In the genomic region with DNA sequence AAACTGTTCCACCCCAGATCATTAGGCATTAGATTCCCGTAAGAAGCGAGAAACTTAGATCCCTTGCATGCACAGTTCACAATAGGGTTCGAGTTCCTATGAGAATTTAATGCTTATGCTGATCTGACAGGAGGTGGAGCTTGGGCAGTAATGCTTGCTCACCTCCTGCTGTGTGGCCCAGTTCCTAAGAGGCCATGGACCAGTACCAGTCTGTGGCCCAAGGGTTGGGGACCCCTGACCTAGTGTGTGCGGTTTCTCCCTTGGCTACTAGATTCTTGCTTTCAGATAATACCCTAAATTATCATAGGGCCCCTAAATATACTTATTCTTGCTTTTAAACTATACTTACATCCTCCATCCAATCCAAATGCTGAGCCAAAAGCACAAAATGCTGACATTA, we compare ENCODE assay signal across 9 cellular contexts. TPM values are rescaled to one million over a fixed set of nuclear protein-coding genes. Genes with fewer than 3 reads are reported as not detected.
DNase-seq lines count a peak whose midpoint lies in the region; TF ChIP-seq lines count a peak whose summit lies in the region.
"Had no signal": no experiment of that assay in that cellular context is flagged by ENCODE, and none has a peak within 500 bp of the region (broad histone marks: within the 10 kb centered on the region; RNA-seq: fewer than 3 reads in every experiment).

No MANE protein-coding gene starts in this region.

- no peak overlapping the region for H4K8ac ChIP-seq in mesenchymal stem cell (ENCODE audit: low read length)

- no peak for TF ChIP-seq CTCF in testis (IDR thresholded peaks at IDR 0.05)

- H3K9me3 ChIP-seq in mesenchymal stem cell (ENCODE audit: control insufficient read depth, low read length) (no peaks in the 10 kb centered on the region), testis (no peaks in the 10 kb centered on the region)

- H3K36me3 ChIP-seq in mesenchymal stem cell (ENCODE audit: control insufficient read depth in 1 of 2, insufficient read depth in 2 of 2, low read depth in 1 of 2, low read length in 2 of 2) (peaks cover 0 to 4% of the 10 kb centered on the region in 2 experiments), testis (ENCODE audit: low read depth, missing control alignments) (no peaks in the 10 kb centered on the region)

- DNase-seq in activated T-cell treated with anti-CD3 and anti-CD28 coated beads, Interleukin-2, amount 50 U/mL, for 24 hours: no peak
- no peak for DNase-seq in activated T-cell treated with anti-CD3 and anti-CD28 coated beads, Interleukin-2, amount 50 U/mL, for 48 hours
- no peak for DNase-seq in activated naive CD8-positive, alpha-beta T cell treated with anti-CD3 and anti-CD28 coated beads for 36 hours
- DNase-seq in mesenchymal stem cell: no peak
- DNase-seq in testis: no peak
- no peak for DNase-seq in MV-4-11 (lab: John Stamatoyannopoulos, UW)
- DNase-seq in NCI-H510A (lab: John Stamatoyannopoulos, UW): no peak
- DNase-seq in superior temporal gyrus (ENCODE audit: extremely low spot score): no peak
- DNase-seq: NCI-H1417 treated with DMSO at 0.1 percent for 48 hours had no signal

- H3K18ac ChIP-seq in mesenchymal stem cell (ENCODE audit: low read depth in 1 of 2, low read length in 2 of 2): no peak overlapping the region

- H3K9me3 Mint-ChIP-seq in activated T-cell treated with anti-CD3 and anti-CD28 coated beads, Interleukin-2, amount 50 U/mL, for 24 hours: no peaks in the 10 kb centered on the region
- H3K9me3 Mint-ChIP-seq in activated naive CD8-positive, alpha-beta T cell treated with anti-CD3 and anti-CD28 coated beads for 36 hours: no peaks in the 10 kb centered on the region

- H3K27ac ChIP-seq in mesenchymal stem cell (ENCODE audit: low read length, poor library complexity, severe bottlenecking) (peak overlapping the region; percentile 95), testis (peak overlapping the region; percentile 100)

- H3K9ac ChIP-seq in mesenchymal stem cell (ENCODE audit: low read length): peak overlapping the region; percentile 92

- H2BK120ac ChIP-seq in mesenchymal stem cell (ENCODE audit: low read depth, low read length): no peak overlapping the region

- peaks cover 12% of the 10 kb centered on the region for H3K79me1 ChIP-seq in mesenchymal stem cell (replicated peaks; ENCODE audit: low read length, poor library complexity, severe bottlenecking)

- H3K23ac ChIP-seq in mesenchymal stem cell (ENCODE audit: low read length in 2 of 2): no peak overlapping the region

- peak overlapping the region in 1 of 2 experiments; percentile 88 for H2BK12ac ChIP-seq in mesenchymal stem cell (ENCODE audit: low read length in 2 of 2)

- H2AK5ac ChIP-seq in mesenchymal stem cell (ENCODE audit: low read length, severe bottlenecking): peak overlapping the region; percentile 78

- peaks cover 35% of the 10 kb centered on the region for H3K4me1 ChIP-seq in mesenchymal stem cell (ENCODE audit: control insufficient read depth, insufficient read depth, low read depth, low read length)
- H3K4me1 ChIP-seq in testis: peaks cover 31% of the 10 kb centered on the region

- H3K36me3 Mint-ChIP-seq in activated T-cell treated with anti-CD3 and anti-CD28 coated beads, Interleukin-2, amount 50 U/mL, for 24 hours (ENCODE audit: low read depth): peaks cover 30% of the 10 kb centered on the region
- peaks cover 9% of the 10 kb centered on the region for H3K36me3 Mint-ChIP-seq in activated naive CD8-positive, alpha-beta T cell treated with anti-CD3 and anti-CD28 coated beads for 36 hours

- no peak overlapping the region for H2AFZ ChIP-seq in mesenchymal stem cell (ENCODE audit: low read depth, low read length)

- H3K27me3 ChIP-seq in mesenchymal stem cell (ENCODE audit: control insufficient read depth in 1 of 2, insufficient read depth in 1 of 2, low read length in 2 of 2) (no peaks in the 10 kb centered on the region), testis (no peaks in the 10 kb centered on the region)

- peak overlapping the region; percentile 96 for H3K4me3 Mint-ChIP-seq in activated T-cell treated with anti-CD3 and anti-CD28 coated beads, Interleukin-2, amount 50 U/mL, for 24 hours
- peak overlapping the region; percentile 91 for H3K4me3 Mint-ChIP-seq in activated naive CD8-positive, alpha-beta T cell treated with anti-CD3 and anti-CD28 coated beads for 36 hours

- H3K4me2 ChIP-seq in mesenchymal stem cell (ENCODE audit: low read length, poor library complexity, severe bottlenecking): no peak overlapping the region

- no peak for TF ChIP-seq POLR2A in testis (IDR thresholded peaks at IDR 0.05)

- H3K14ac ChIP-seq in mesenchymal stem cell (ENCODE audit: low read length in 2 of 2): no peak overlapping the region

- H3K27me3 Mint-ChIP-seq in activated T-cell treated with anti-CD3 and anti-CD28 coated beads, Interleukin-2, amount 50 U/mL, for 24 hours: no peaks in the 10 kb centered on the region
- no peaks in the 10 kb centered on the region for H3K27me3 Mint-ChIP-seq in activated naive CD8-positive, alpha-beta T cell treated with anti-CD3 and anti-CD28 coated beads for 36 hours

- H3K4ac ChIP-seq in mesenchymal stem cell (ENCODE audit: low read depth in 1 of 2, low read length in 2 of 2): no peak overlapping the region

- H4K91ac ChIP-seq in mesenchymal stem cell (ENCODE audit: low read length): no peak overlapping the region

- H2BK15ac ChIP-seq in mesenchymal stem cell (ENCODE audit: low read depth, poor library complexity, severe bottlenecking): no peak overlapping the region

- peak overlapping the region; percentile 99 for H3K27ac Mint-ChIP-seq in activated T-cell treated with anti-CD3 and anti-CD28 coated beads, Interleukin-2, amount 50 U/mL, for 24 hours
- H3K27ac Mint-ChIP-seq in activated naive CD8-positive, alpha-beta T cell treated with anti-CD3 and anti-CD28 coated beads for 36 hours: peak overlapping the region; percentile 94

- intact Hi-C loops in testis (cut with DNase I; ENCODE audit: low total_unique reads): no loop called here

- 98% methylated on average over 4 of the region's 4 CpGs for WGBS in mesenchymal stem cell
- 88 to 92% methylated on average over 3 to 4 of the region's 4 CpGs for WGBS in testis, 2 donors

- no peak overlapping the region for H2BK5ac ChIP-seq in mesenchymal stem cell (ENCODE audit: low read depth, low read length, poor library complexity, severe bottlenecking)

- H3K4me3 ChIP-seq in mesenchymal stem cell (ENCODE audit: insufficient read depth in 1 of 2, low read depth in 1 of 2, low read length in 2 of 2): peak overlapping the region in 1 of 2 experiments; percentile 74
- H3K4me3 ChIP-seq in testis: peak overlapping the region in 1 of 2 donors; percentile 99

- H3K4me1 Mint-ChIP-seq in activated T-cell treated with anti-CD3 and anti-CD28 coated beads, Interleukin-2, amount 50 U/mL, for 24 hours (ENCODE audit: low read depth): peaks cover 47% of the 10 kb centered on the region
- peaks cover 33% of the 10 kb centered on the region for H3K4me1 Mint-ChIP-seq in activated naive CD8-positive, alpha-beta T cell treated with anti-CD3 and anti-CD28 coated beads for 36 hours

RNA-seq across cellular contexts. Expression of a gene that starts 1.9 kb away (rescaled TPM):
- 10 to 100 TPM; 68.4 to 71.3 TPM for total RNA-seq in activated naive CD8-positive, alpha-beta T cell treated with anti-CD3 and anti-CD28 coated beads for 36 hours
- polyA plus RNA-seq in mesenchymal stem cell (2013, experiment 1 of 2): 15.7 TPM
- 14.7 TPM for polyA plus RNA-seq in mesenchymal stem cell (2013, experiment 2 of 2)
- total RNA-seq in testis: 1 to 10 TPM; 5.4 to 7.7 TPM
- polyA plus RNA-seq in testis (ENCODE audit: insufficient read depth, low read depth, low replicate concordance): 11.3 TPM

RNA-seq across cellular contexts. Expression of a gene that starts 4.4 kb away (rescaled TPM):
- 10 to 100 TPM; 56.4 to 56.9 TPM for total RNA-seq in activated naive CD8-positive, alpha-beta T cell treated with anti-CD3 and anti-CD28 coated beads for 36 hours
- polyA plus RNA-seq in mesenchymal stem cell (2013, experiment 1 of 2): 81.5 TPM
- polyA plus RNA-seq in mesenchymal stem cell (2013, experiment 2 of 2): 78.7 TPM
- 100 to 1,000 TPM in 1 of 2 donors, 10 to 100 TPM in 1; 97.9 to 111 TPM for total RNA-seq in testis
- 65.0 TPM for polyA plus RNA-seq in testis (ENCODE audit: insufficient read depth, low read depth, low replicate concordance)

RNA-seq across cellular contexts. Expression of a gene that starts 10.3 kb away (rescaled TPM):
- 10 to 100 TPM in 1 of 2 experiments, 1 to 10 TPM in 1; 9.6 to 11.5 TPM for total RNA-seq in activated naive CD8-positive, alpha-beta T cell treated with anti-CD3 and anti-CD28 coated beads for 36 hours
- polyA plus RNA-seq in mesenchymal stem cell (2013, experiment 1 of 2): 6.5 TPM
- polyA plus RNA-seq in mesenchymal stem cell (2013, experiment 2 of 2): 6.1 TPM
- 1 to 10 TPM; 5.8 to 8.6 TPM for total RNA-seq in testis
- 7.8 TPM for polyA plus RNA-seq in testis (ENCODE audit: insufficient read depth, low read depth, low replicate concordance)

RNA-seq across cellular contexts. Expression of a gene that starts 16.2 kb away (rescaled TPM):
- total RNA-seq in activated naive CD8-positive, alpha-beta T cell treated with anti-CD3 and anti-CD28 coated beads for 36 hours: 10 to 100 TPM; 58.3 to 58.6 TPM
- polyA plus RNA-seq in mesenchymal stem cell (2013, experiment 1 of 2): 45.5 TPM
- 46.5 TPM for polyA plus RNA-seq in mesenchymal stem cell (2013, experiment 2 of 2)
- total RNA-seq in testis: 10 to 100 TPM; 76.1 to 79.0 TPM
- polyA plus RNA-seq in testis (ENCODE audit: insufficient read depth, low read depth, low replicate concordance): 67.1 TPM

RNA-seq across cellular contexts. Expression of a gene that starts 18.5 kb away (rescaled TPM):
- 10 to 100 TPM; 30.8 to 33.6 TPM for total RNA-seq in activated naive CD8-positive, alpha-beta T cell treated with anti-CD3 and anti-CD28 coated beads for 36 hours
- 85.8 TPM for polyA plus RNA-seq in mesenchymal stem cell (2013, experiment 1 of 2)
- polyA plus RNA-seq in mesenchymal stem cell (2013, experiment 2 of 2): 83.8 TPM
- 100 to 1,000 TPM; 107 to 115 TPM for total RNA-seq in testis
- 158 TPM for polyA plus RNA-seq in testis (ENCODE audit: insufficient read depth, low read depth, low replicate concordance)

Comparison
In these comparisons a context has a peak if more than half of its experiments do, and no peak if none do; other contexts are left out.
1. RNA of a gene that starts 1.9 kb away (total RNA-seq): 68.4 to 71.3 TPM in activated naive CD8-positive, alpha-beta T cell treated with anti-CD3 and anti-CD28 coated beads for 36 hours; 5.4 to 7.7 TPM in testis; every median in the first group is over 4 times any median in the second.